Comparison of ENCODE assay signal across 19 cellular contexts in genomic region chr15:100772478-100773378, GRCh38.
DNase-seq lines count a peak whose midpoint lies in the region; TF ChIP-seq lines count a peak whose summit lies in the region.
"Had no signal": no experiment of that assay in that cellular context is flagged by ENCODE, and none has a peak within 500 bp of the region (broad histone marks: within the 10 kb centered on the region; RNA-seq: fewer than 3 reads in every experiment).

No MANE protein-coding gene starts in this region.

- no peak for TF ChIP-seq POLR2A in spleen (IDR thresholded peaks at IDR 0.05)

- H3K4me1 Mint-ChIP-seq in mesothelial cell of epicardium, result peaks cover 30% of the 10 kb centered on the region
- H3K4me1 Mint-ChIP-seq: activated naive CD4-positive, alpha-beta T cell treated with anti-CD3 and anti-CD28 coated beads, Interleukin-2, amount 10 ng/mL, durations not matched to agents 7 days and 5 days had no signal

- H3K4me3 Mint-ChIP-seq in mesothelial cell of epicardium, result no peak overlapping the region
- H3K4me3 Mint-ChIP-seq: activated naive CD4-positive, alpha-beta T cell treated with anti-CD3 and anti-CD28 coated beads, Interleukin-2, amount 10 ng/mL, durations not matched to agents 7 days and 5 days; CD4-positive, alpha-beta T cell; H9; stimulated activated naive CD8-positive, alpha-beta T cell treated with anti-CD3 and anti-CD28 coated beads, Interleukin-15, Interleukin-2, amounts not matched to agents 100 ng/mL and 50 ng/mL, for 24 hours had no signal

- H3K4me1 ChIP-seq in BE2C (peaks cover 21% of the 10 kb centered on the region), colonic mucosa (no peaks in the 10 kb centered on the region), spleen (peaks cover 0 to 4% (median 0%) of the 10 kb centered on the region in 6 donors)

- DNase-seq in BE2C (peak; percentile 51), NCI-H82 treated with DMSO at 0.1 percent for 48 hours (lab: John Stamatoyannopoulos, UW; ENCODE audit: unreplicated experiment) (peak; percentile 90), colonic mucosa (peak; percentile 10), mesothelial cell of epicardium (ENCODE audit: low spot score in 2 of 2, unreplicated experiment in 2 of 2) (no peak), NCI-H2227 treated with DMSO at 0.1 percent for 48 hours (lab: John Stamatoyannopoulos, UW) (no peak), AML-193 (lab: John Stamatoyannopoulos, UW) (no peak), NCI-H526 (lab: John Stamatoyannopoulos, UW) (no peak), spleen (no peak)
- DNase-seq: activated CD4-positive, alpha-beta T cell treated with anti-CD3 and anti-CD28 coated beads, Interleukin-2, amount 50 U/mL, for 1 hour; activated naive CD4-positive, alpha-beta T cell treated with anti-CD3 and anti-CD28 coated beads, Interleukin-2, amount 10 ng/mL, durations not matched to agents 7 days and 5 days; activated T-cell treated with anti-CD3 and anti-CD28 coated beads for 4 hours; DMS79 treated with DMSO at 0.1 percent for 48 hours; H9; Karpas-422; NCI-H1417; NCI-H226; T-helper 9 cell had no signal

- H3K4me3 ChIP-seq in BE2C (ENCODE audit: low read depth, low read length) (no peak overlapping the region), colonic mucosa (no peak overlapping the region), spleen (no peak overlapping the region)

- no peak for TF ChIP-seq CTCF in BE2C (IDR thresholded peaks at IDR 0.05; ENCODE audit: low read depth, low read length)
- no peak for TF ChIP-seq CTCF in colonic mucosa (IDR thresholded peaks at IDR 0.05)
- TF ChIP-seq CTCF in mesothelial cell of epicardium (IDR thresholded peaks at IDR 0.05; ENCODE audit: unreplicated experiment), result no peak
- no peak for TF ChIP-seq CTCF in spleen (IDR thresholded peaks at IDR 0.05 in 8 of 11, conservative IDR thresholded peaks at IDR 0.05 in 3 of 11)

- H3K36me3 Mint-ChIP-seq in mesothelial cell of epicardium, result peaks cover 2% of the 10 kb centered on the region
- H3K36me3 Mint-ChIP-seq: activated naive CD4-positive, alpha-beta T cell treated with anti-CD3 and anti-CD28 coated beads, Interleukin-2, amount 10 ng/mL, durations not matched to agents 7 days and 5 days had no signal

- H3K9me3 ChIP-seq in BE2C (no peaks in the 10 kb centered on the region), colonic mucosa (no peaks in the 10 kb centered on the region), spleen (peaks cover 0 to 7% (median 0%) of the 10 kb centered on the region in 8 donors)

- H3K27ac Mint-ChIP-seq in mesothelial cell of epicardium, result peak overlapping the region; percentile 35
- H3K27ac Mint-ChIP-seq: activated naive CD4-positive, alpha-beta T cell treated with anti-CD3 and anti-CD28 coated beads, Interleukin-2, amount 10 ng/mL, durations not matched to agents 7 days and 5 days; CD4-positive, alpha-beta T cell; H9; stimulated activated naive CD8-positive, alpha-beta T cell treated with anti-CD3 and anti-CD28 coated beads, Interleukin-15, Interleukin-2, amounts not matched to agents 100 ng/mL and 50 ng/mL, for 24 hours had no signal

- 84 to 90% (median 89%) methylated on average over 10 of the region's 10 CpGs for WGBS in spleen, 5 donors

- peaks cover 7% of the 10 kb centered on the region for H3K9me3 Mint-ChIP-seq in mesothelial cell of epicardium
- H3K9me3 Mint-ChIP-seq: activated naive CD4-positive, alpha-beta T cell treated with anti-CD3 and anti-CD28 coated beads, Interleukin-2, amount 10 ng/mL, durations not matched to agents 7 days and 5 days; CD4-positive, alpha-beta T cell; stimulated activated naive CD8-positive, alpha-beta T cell treated with anti-CD3 and anti-CD28 coated beads, Interleukin-15, Interleukin-2, amounts not matched to agents 100 ng/mL and 50 ng/mL, for 24 hours had no signal

- intact Hi-C loops in colonic mucosa (cut with DNase I) (no loop called here), spleen (cut with DNase I; ENCODE audit: low total_unique reads) (no loop called here)

- no peak overlapping the region for H3K9ac ChIP-seq in colonic mucosa (ENCODE audit: low read depth in 2 of 2, low read length in 2 of 2)

- no peaks in the 10 kb centered on the region for H3K27me3 ChIP-seq in BE2C
- H3K27me3 ChIP-seq in colonic mucosa, result no peaks in the 10 kb centered on the region
- peaks cover 0 to 8% (median 0%) of the 10 kb centered on the region in 7 donors for H3K27me3 ChIP-seq in spleen (replicated peaks in 1 of 7)

- H3K36me3 ChIP-seq in BE2C (no peaks in the 10 kb centered on the region), colonic mucosa (no peaks in the 10 kb centered on the region), spleen (no peaks in the 10 kb centered on the region)

- H3K27ac ChIP-seq in colonic mucosa (no peak overlapping the region), spleen (no peak overlapping the region)

- no peaks in the 10 kb centered on the region for H3K27me3 Mint-ChIP-seq in mesothelial cell of epicardium (ENCODE audit: low read depth)
- H3K27me3 Mint-ChIP-seq: activated naive CD4-positive, alpha-beta T cell treated with anti-CD3 and anti-CD28 coated beads, Interleukin-2, amount 10 ng/mL, durations not matched to agents 7 days and 5 days; CD4-positive, alpha-beta T cell; stimulated activated naive CD8-positive, alpha-beta T cell treated with anti-CD3 and anti-CD28 coated beads, Interleukin-15, Interleukin-2, amounts not matched to agents 100 ng/mL and 50 ng/mL, for 24 hours had no signal

Comparison
In these comparisons a context has a peak if more than half of its experiments do, and no peak if none do; other contexts are left out.
1. DNase-seq: peak in BE2C (single experiment), NCI-H82 treated with DMSO at 0.1 percent for 48 hours (single experiment) and colonic mucosa (single experiment); none in mesothelial cell of epicardium (0 of 2), NCI-H2227 treated with DMSO at 0.1 percent for 48 hours (single experiment), AML-193 (0 of 2), NCI-H526 (0 of 2) and spleen (single experiment).